Comparison of ENCODE assay signal across 8 cellular contexts in the genomic region with DNA sequence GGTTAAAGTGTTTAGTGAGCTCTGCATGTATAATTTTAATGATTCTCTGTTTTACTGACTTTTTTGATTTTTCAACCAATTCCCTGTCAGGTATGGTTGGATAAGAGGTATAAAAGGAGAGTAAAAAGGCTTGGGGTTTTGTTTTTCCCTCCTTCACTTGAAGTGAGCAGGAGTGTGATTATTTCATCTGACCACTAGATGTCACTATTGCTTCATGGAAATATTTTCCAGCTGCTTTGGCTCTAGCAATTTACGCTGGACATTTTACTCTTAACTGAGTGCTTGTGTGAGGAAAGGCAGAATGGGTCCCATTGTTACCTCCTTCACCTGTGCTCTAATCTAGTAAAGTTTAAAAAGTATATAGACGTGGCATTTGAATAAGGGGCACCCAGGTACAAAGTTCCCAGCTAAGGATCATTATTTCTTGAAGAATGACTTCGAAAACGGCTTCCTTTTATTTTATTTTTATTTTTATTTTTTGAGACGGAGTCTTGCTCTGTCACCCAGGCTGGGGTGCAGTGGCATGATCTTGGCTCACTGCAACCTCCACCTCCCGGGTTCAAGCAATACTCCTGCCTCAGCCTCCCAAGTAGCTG.
DNase-seq lines count a peak whose midpoint lies in the region; ATAC-seq and TF ChIP-seq lines count a peak whose summit lies in the region.

No MANE protein-coding gene starts in this region.

- peaks cover 14% of the 10 kb centered on the region for H3K27me3 Mint-ChIP-seq in activated CD4-positive, alpha-beta T cell treated with anti-CD3 and anti-CD28 coated beads for 36 hours

- WGBS in psoas muscle, 3 donors = 52 to 54% (median 53%) methylated on average over 6 of the region's 6 CpGs

- H3K27ac ChIP-seq in VCaP (peak overlapping the region; percentile 62), psoas muscle (no peak overlapping the region)

- no peaks in the 10 kb centered on the region for H3K4me1 ChIP-seq in psoas muscle

- POLR2A ChIA-PET in activated CD4-positive, alpha-beta T cell treated with anti-CD3 and anti-CD28 coated beads for 36 hours (lab: Charles Lee) = no interaction called here

- H3K27ac Mint-ChIP-seq in activated CD4-positive, alpha-beta T cell treated with anti-CD3 and anti-CD28 coated beads for 36 hours = no peak overlapping the region

- H3K4me3 Mint-ChIP-seq in activated CD4-positive, alpha-beta T cell treated with anti-CD3 and anti-CD28 coated beads for 36 hours = no peak overlapping the region

- H3K4me3 ChIP-seq in psoas muscle = no peak overlapping the region

- no peak for DNase-seq in activated CD4-positive, alpha-beta T cell treated with anti-CD3 and anti-CD28 coated beads for 36 hours
- no peak for DNase-seq in activated CD4-positive, alpha-beta T cell treated with anti-CD3 and anti-CD28 coated beads, Interleukin-2, amount 50 U/mL, for 48 hours
- DNase-seq in NCI-H2171 (lab: John Stamatoyannopoulos, UW) (peak; percentile 53), globus pallidus (ENCODE audit: low spot score) (peak; percentile 60), psoas muscle (no peak)

- CTCF ChIA-PET in activated CD4-positive, alpha-beta T cell treated with anti-CD3 and anti-CD28 coated beads for 36 hours (lab: Charles Lee) = interaction anchor here (0.6 to 2.5 kb wide), 34 partner anchors 9 to 1230 kb away, joined by 3 to 20 read pairs (median 4); no protein-coding TSS in a partner anchor

- peaks cover 3% of the 10 kb centered on the region for H3K4me1 Mint-ChIP-seq in activated CD4-positive, alpha-beta T cell treated with anti-CD3 and anti-CD28 coated beads for 36 hours

- peak; percentile 42 for ATAC-seq in activated CD4-positive, alpha-beta T cell treated with anti-CD3 and anti-CD28 coated beads for 36 hours
- ATAC-seq in HG02798 (IDR thresholded peaks at IDR 0.05; ENCODE audit: poor library complexity, unreplicated experiment) (peak; percentile 65), psoas muscle (peak in 3 of 4 donors; percentile 55 to 84 (median 70)), HG02763 (IDR thresholded peaks at IDR 0.05; ENCODE audit: unreplicated experiment) (no peak)

- H3K36me3 ChIP-seq in psoas muscle (ENCODE audit: insufficient read depth in 1 of 2, low read depth in 1 of 2) = no peaks in the 10 kb centered on the region

- H3K27me3 ChIP-seq in psoas muscle (ENCODE audit: insufficient read depth in 3 of 3, low read length in 2 of 3) = peaks cover 0 to 3% (median 0%) of the 10 kb centered on the region in 3 donors

- TF ChIP-seq CTCF in VCaP (conservative IDR thresholded peaks at IDR 0.05) (peak; percentile 85), psoas muscle (IDR thresholded peaks at IDR 0.05) (peak; percentile 87)

- no peaks in the 10 kb centered on the region for H3K9me3 Mint-ChIP-seq in activated CD4-positive, alpha-beta T cell treated with anti-CD3 and anti-CD28 coated beads for 36 hours (ENCODE audit: low read depth)

- H3K36me3 Mint-ChIP-seq in activated CD4-positive, alpha-beta T cell treated with anti-CD3 and anti-CD28 coated beads for 36 hours (ENCODE audit: low read depth) = no peaks in the 10 kb centered on the region

- no peaks in the 10 kb centered on the region for H3K9me3 ChIP-seq in psoas muscle

- intact Hi-C loops in activated CD4-positive, alpha-beta T cell treated with anti-CD3 and anti-CD28 coated beads for 36 hours (cut with DNase I, micrococcal nuclease) = loop anchor here (1.0 to 5.0 kb wide), 12 partner anchors 94 to 1801 kb away; no protein-coding TSS in a partner anchor
- intact Hi-C loops in psoas muscle (cut with DNase I) = loop anchor here (2.0 to 10.0 kb wide), 6 partner anchors 216 to 1974 kb away; no protein-coding TSS in a partner anchor

Comparison
In these comparisons a context has a peak if more than half of its experiments do, and no peak if none do; other contexts are left out.
1. DNase-seq: peak in NCI-H2171 (single experiment) and globus pallidus (single experiment); none in activated CD4-positive, alpha-beta T cell treated with anti-CD3 and anti-CD28 coated beads for 36 hours (single experiment), activated CD4-positive, alpha-beta T cell treated with anti-CD3 and anti-CD28 coated beads, Interleukin-2, amount 50 U/mL, for 48 hours (0 of 2) and psoas muscle (0 of 2).